In the genomic region with DNA sequence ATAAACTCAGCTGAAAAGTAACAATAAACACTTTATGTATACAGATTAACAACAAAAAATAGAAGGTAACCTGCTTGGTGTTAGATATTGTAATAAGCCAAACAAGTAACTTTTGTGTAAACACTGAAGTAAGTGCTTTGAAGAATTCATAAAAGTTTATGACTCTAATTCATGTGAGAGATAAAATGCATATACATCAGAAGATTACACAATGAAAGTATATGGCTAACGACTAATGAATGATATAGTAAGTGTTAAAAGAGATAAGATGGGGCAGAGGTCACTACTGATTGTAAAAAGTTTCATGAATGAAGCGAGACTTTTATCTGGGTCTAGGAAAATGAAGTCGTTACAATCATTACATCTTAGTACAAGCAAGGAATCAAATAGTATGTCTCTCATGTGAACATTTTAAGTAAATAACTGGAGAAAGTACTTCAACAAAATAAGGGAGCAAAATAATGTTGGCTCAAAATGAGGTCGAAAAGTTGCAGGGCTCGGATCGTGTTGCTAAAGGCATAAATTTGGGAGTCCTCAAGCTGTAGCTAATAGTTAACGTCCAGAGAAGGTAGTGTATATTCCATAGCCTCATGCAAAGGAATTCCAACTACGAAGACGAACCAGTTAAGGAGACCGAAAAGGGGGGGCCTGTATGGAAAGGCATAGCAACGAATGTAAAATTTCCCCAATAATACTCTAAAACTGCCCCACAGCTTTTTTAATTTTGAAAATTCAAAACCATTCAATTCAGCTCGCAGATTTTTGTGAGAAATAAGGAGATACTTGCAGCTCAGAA, we compare ENCODE assay signal across 8 cellular contexts. TPM values are rescaled to one million over a fixed set of nuclear protein-coding genes. Genes with fewer than 3 reads are reported as not detected.
A peak's percentile ranks its signal among the peaks of the same experiment; 100 is the strongest.
DNase-seq lines count a peak whose midpoint lies in the region; ATAC-seq and TF ChIP-seq lines count a peak whose summit lies in the region.

No MANE protein-coding gene starts in this region.

- H3K9me3 ChIP-seq in Peyer's patch (no peaks in the 10 kb centered on the region), osteoblast (ENCODE audit: low read depth, low read length) (no peaks in the 10 kb centered on the region)

- H3K27ac ChIP-seq in Peyer's patch (peak overlapping the region; percentile 95 to 98 (median 96)), osteoblast (ENCODE audit: low read depth, low read length) (peak overlapping the region; percentile 85)

- peak overlapping the region; percentile 89 for H3K4me2 ChIP-seq in osteoblast (ENCODE audit: insufficient read depth, low read length)

- H3K27me3 ChIP-seq in Peyer's patch, result no peaks in the 10 kb centered on the region
- H3K27me3 ChIP-seq in osteoblast (ENCODE audit: insufficient read depth, low read length), result no peaks in the 10 kb centered on the region

- TF ChIP-seq CTCF in Peyer's patch (IDR thresholded peaks at IDR 0.05) (no peak), epithelial cell of esophagus (IDR thresholded peaks at IDR 0.05; ENCODE audit: insufficient read depth, low read depth, low read length, missing control alignments) (no peak), osteoblast (IDR thresholded peaks at IDR 0.05; ENCODE audit: extremely low read depth, low read depth, low read length) (no peak)

- ATAC-seq in HG03108 (IDR thresholded peaks at IDR 0.05; ENCODE audit: unreplicated experiment), result no peak

- H3K4me3 ChIP-seq in Peyer's patch (peak overlapping the region; percentile 82 to 92 (median 87)), epithelial cell of esophagus (ENCODE audit: low read length) (peak overlapping the region; percentile 82), osteoblast (ENCODE audit: insufficient read depth, low read length) (peak overlapping the region; percentile 88)

- H3K36me3 ChIP-seq in Peyer's patch (peaks cover 0 to 6% (median 0%) of the 10 kb centered on the region in 3 donors), osteoblast (ENCODE audit: insufficient read depth, low read length) (peaks cover 9% of the 10 kb centered on the region)

- peaks cover 7% of the 10 kb centered on the region for H4K20me1 ChIP-seq in osteoblast (ENCODE audit: insufficient read depth, low read length)

- peak overlapping the region; percentile 96 for H2AFZ ChIP-seq in osteoblast (ENCODE audit: low read length)

- no peak for TF ChIP-seq POLR2A in Peyer's patch (IDR thresholded peaks at IDR 0.05)

- peaks cover 14% of the 10 kb centered on the region for H3K79me2 ChIP-seq in osteoblast (ENCODE audit: insufficient read depth, low read length)

- DNase-seq in G401 (ENCODE audit: low spot score) (peak; percentile 12), Peyer's patch (no peak), epithelial cell of esophagus (ENCODE audit: low read depth) (peak; percentile 8), osteoblast (ENCODE audit: insufficient read length, low spot score, missing footprints) (peak; percentile 32), activated gamma-delta T cell (lab: John Stamatoyannopoulos, UW) (no peak), NCI-H146 (lab: John Stamatoyannopoulos, UW) (no peak), NCI-H1105 treated with DMSO at 0.1 percent for 48 hours (lab: John Stamatoyannopoulos, UW) (no peak)

- in situ Hi-C loops in G401 (cut with HindIII; ENCODE audit: low sequenced_read_pairs), result no loop called here

- H3K4me1 ChIP-seq in Peyer's patch, result peaks cover 0 to 17% (median 2%) of the 10 kb centered on the region in 4 donors
- H3K4me1 ChIP-seq in osteoblast (ENCODE audit: insufficient read depth, low read length), result peaks cover 12% of the 10 kb centered on the region

RNA-seq across cellular contexts. Expression of gene DUT, which starts 1.0 kb away (rescaled TPM):
- 159 and 182 TPM in 2 replicates for total RNA-seq in G401 (2014; rRNA removed; shearing (Covaris generic))
- 10 to 100 TPM; 13.7 to 97.4 (median 37.1) TPM for total RNA-seq in Peyer's patch
- 43.6 and 49.2 TPM in 2 replicates for total RNA-seq in osteoblast

Comparison
In these comparisons a context has a peak if more than half of its experiments do, and no peak if none do; other contexts are left out.
1. DNase-seq: peak in G401 (single experiment), epithelial cell of esophagus (single experiment) and osteoblast (single experiment); none in Peyer's patch (0 of 3), activated gamma-delta T cell (single experiment), NCI-H146 (single experiment) and NCI-H1105 treated with DMSO at 0.1 percent for 48 hours (single experiment).
2. Peak in every context shown above with its lines, with median percentiles within 50 percentile points of each other: H3K4me3 ChIP-seq.